In genomic region chr3:66110840-66111239, GRCh38 we compare ENCODE assay signal across 18 cellular contexts.
DNase-seq lines count a peak whose midpoint lies in the region; ATAC-seq, FAIRE-seq and TF ChIP-seq lines count a peak whose summit lies in the region.
"Had no signal": no experiment of that assay in that cellular context is flagged by ENCODE, and none has a peak within 500 bp of the region (broad histone marks: within the 10 kb centered on the region; RNA-seq: fewer than 3 reads in every experiment).

No MANE protein-coding gene starts in this region.

- FAIRE-seq in keratinocyte (lab: Jason Lieb, UNC), result no peak
- FAIRE-seq: A204.1, G401.6, islet of Langerhans had no signal

- H3K36me3 ChIP-seq in keratinocyte (ENCODE audit: control insufficient read depth in 2 of 2, extremely low read depth in 1 of 2, insufficient read depth in 2 of 2, low read length in 2 of 2), result no peaks in the 10 kb centered on the region
- H3K36me3 ChIP-seq in upper lobe of right lung, result no peaks in the 10 kb centered on the region

- dilution Hi-C loops in keratinocyte (cut with MboI; ENCODE audit: extremely low pct_ligation_motif_present, low sequenced_read_pairs), result no loop called here

- intact Hi-C loops in upper lobe of right lung (cut with DNase I), result no loop called here

- peak overlapping the region; percentile 22 for H3K4me2 ChIP-seq in keratinocyte (ENCODE audit: control insufficient read depth, extremely low read depth, insufficient read depth, low read depth, low read length)

- H3K9ac ChIP-seq in keratinocyte (ENCODE audit: control insufficient read depth, extremely low read depth, insufficient read depth, low read length), result no peak overlapping the region

- DNase-seq in NCI-H510A treated with DMSO at 0.1 percent for 48 hours (lab: John Stamatoyannopoulos, UW) (peak; percentile 4), NCI-H510A (lab: John Stamatoyannopoulos, UW) (no peak), cerebellar cortex (ENCODE audit: low spot score) (peak; percentile 31), keratinocyte (ENCODE audit: low read depth, low spot score) (no peak), upper lobe of right lung (no peak), CD1c-positive myeloid dendritic cell (ENCODE audit: extremely low spot score) (no peak)
- DNase-seq in stimulated activated CD4-positive, alpha-beta T cell treated with anti-CD3 and anti-CD28 coated beads, Interleukin-4, amount 100 ng/mL, for 4 hours, result no peak
- no peak for DNase-seq in activated T-cell treated with anti-CD3 and anti-CD28 coated beads, Interleukin-2, amount 50 U/mL, for 1 hour
- DNase-seq: CD4-positive, CD25-positive, alpha-beta regulatory T cell; effector memory CD4-positive, alpha-beta T cell; NCI-H187 treated with DMSO at 0.1 percent for 48 hours; NCI-H526 treated with DMSO at 0.1 percent for 48 hours; stimulated activated CD4-positive, alpha-beta T cell treated with anti-CD3 and anti-CD28 coated beads, Interleukin-15, amount 100 ng/mL, for 24 hours; T-cell had no signal

- peak; percentile 37 for ATAC-seq in upper lobe of right lung
- ATAC-seq: T-cell had no signal

- H3K4me1 ChIP-seq in keratinocyte (ENCODE audit: control insufficient read depth, extremely low read depth, insufficient read depth, low read length) (peaks cover 13% of the 10 kb centered on the region), upper lobe of right lung (peaks cover under 1% of the 10 kb centered on the region)

- H3K79me2 ChIP-seq in keratinocyte (ENCODE audit: control insufficient read depth, insufficient read depth, low read length), result no peaks in the 10 kb centered on the region

- no peaks in the 10 kb centered on the region for H3K9me1 ChIP-seq in keratinocyte (ENCODE audit: control insufficient read depth, extremely low read depth, insufficient read depth, low read length)

- no peak overlapping the region for H3K4me3 ChIP-seq in keratinocyte (ENCODE audit: control insufficient read depth in 2 of 3, extremely low read depth in 1 of 3, insufficient read depth in 2 of 3, low read depth in 1 of 3, low read length in 3 of 3)
- no peak overlapping the region for H3K4me3 ChIP-seq in upper lobe of right lung

- no peak overlapping the region for H3K27ac ChIP-seq in keratinocyte (ENCODE audit: control insufficient read depth, insufficient read depth, low read length)
- H3K27ac ChIP-seq in upper lobe of right lung, result no peak overlapping the region
- H3K27ac ChIP-seq: HL-60 had no signal

- H2AFZ ChIP-seq in keratinocyte (ENCODE audit: control insufficient read depth, low read length), result peak overlapping the region; percentile 63

- H3K27me3 ChIP-seq in keratinocyte (ENCODE audit: control insufficient read depth, extremely low read depth, insufficient read depth, low read length), result no peaks in the 10 kb centered on the region
- H3K27me3 ChIP-seq in upper lobe of right lung, result no peaks in the 10 kb centered on the region

- no peaks in the 10 kb centered on the region for H4K20me1 ChIP-seq in keratinocyte (ENCODE audit: control insufficient read depth, extremely low read depth, insufficient read depth, low read length)

- TF ChIP-seq CTCF in keratinocyte (optimal IDR thresholded peaks at IDR 0.05 in 1 of 3, IDR thresholded peaks at IDR 0.05 in 1 of 3, conservative IDR thresholded peaks at IDR 0.05 in 1 of 3; ENCODE audit: extremely low read depth in 1 of 3, insufficient read depth in 2 of 3, low read length in 3 of 3), result no peak
- TF ChIP-seq CTCF in upper lobe of right lung (IDR thresholded peaks at IDR 0.05), result no peak

- H3K9me3 ChIP-seq in keratinocyte (ENCODE audit: control insufficient read depth, low read depth, low read length) (no peaks in the 10 kb centered on the region), upper lobe of right lung (no peaks in the 10 kb centered on the region)

Comparison
In these comparisons a context has a peak if more than half of its experiments do, and no peak if none do; other contexts are left out.
1. DNase-seq: peak in NCI-H510A treated with DMSO at 0.1 percent for 48 hours (single experiment) and cerebellar cortex (single experiment); none in NCI-H510A (single experiment), keratinocyte (single experiment), upper lobe of right lung (single experiment), CD1c-positive myeloid dendritic cell (single experiment), stimulated activated CD4-positive, alpha-beta T cell treated with anti-CD3 and anti-CD28 coated beads, Interleukin-4, amount 100 ng/mL, for 4 hours (0 of 2) and activated T-cell treated with anti-CD3 and anti-CD28 coated beads, Interleukin-2, amount 50 U/mL, for 1 hour (single experiment).